ENCODE assay signal across 8 cellular contexts in the genomic region with DNA sequence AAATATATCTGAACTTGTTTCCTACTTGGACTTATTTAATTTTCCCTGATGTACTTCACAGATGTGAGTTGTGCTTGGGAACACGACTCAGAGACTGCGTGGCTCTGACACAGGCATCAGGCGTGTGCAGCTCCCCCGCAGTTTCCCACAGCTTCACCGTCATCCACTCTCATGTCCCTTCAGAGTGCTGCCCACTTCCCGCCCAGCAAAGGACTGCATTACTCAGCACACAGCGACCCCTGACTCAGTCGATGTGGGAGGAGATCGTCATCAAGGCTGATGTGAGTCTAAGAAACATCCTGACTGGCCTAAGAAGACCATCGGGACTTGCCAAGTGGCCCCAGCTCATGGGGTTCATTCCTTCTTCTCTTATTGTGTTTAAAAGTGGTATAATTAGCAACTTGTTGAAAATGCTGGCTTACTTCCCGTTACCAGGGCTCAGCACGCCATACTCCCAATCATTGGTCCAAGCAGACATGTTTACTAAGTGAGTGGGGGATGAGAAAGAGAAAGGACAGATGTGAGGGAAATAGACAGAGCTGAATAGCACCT.
DNase-seq lines count a peak whose midpoint lies in the region; ATAC-seq and FAIRE-seq lines count a peak whose summit lies in the region.

No MANE protein-coding gene starts in this region.

- DNase-seq in HS-5 (ENCODE audit: low read depth) = peak; percentile 94
- peak; percentile 55 for DNase-seq in activated T-cell treated with anti-CD3 and anti-CD28 coated beads for 4 hours
- peak; percentile 83 for DNase-seq in left cardiac atrium
- DNase-seq in stimulated activated CD4-positive, alpha-beta T cell treated with anti-CD3 and anti-CD28 coated beads, Interleukin-1b, Interleukin-23, amount 100 ng/mL, for 24 hours (ENCODE audit: low read depth in 4 of 4, low spot score in 1 of 4) = peak; percentile 38 to 72 (median 50)
- no peak for DNase-seq in small intestine
- DNase-seq in Karpas-422 = no peak

- no peaks in the 10 kb centered on the region for H3K9me2 ChIP-seq in Karpas-422 (replicated peaks; ENCODE audit: insufficient read depth, low read length)

- no peaks in the 10 kb centered on the region for H3K79me2 ChIP-seq in Karpas-422 (ENCODE audit: low read length)

- H3K27me3 ChIP-seq in small intestine (ENCODE audit: control insufficient read depth in 2 of 2, insufficient read depth in 2 of 2, low read length in 2 of 2) (no peaks in the 10 kb centered on the region), Karpas-422 (ENCODE audit: low read length) (0 out of 2 replicates have a peak, but pooled peaks cover 2% of the 10 kb centered on the region)

- no peaks in the 10 kb centered on the region for H4K20me1 ChIP-seq in Karpas-422 (ENCODE audit: insufficient read depth, low read depth, low read length)

- peak; percentile 89 to 94 for ATAC-seq in left cardiac atrium
- ATAC-seq in GM21381 (IDR thresholded peaks at IDR 0.05; ENCODE audit: unreplicated experiment) = no peak
- no peak for ATAC-seq in GM19328 (IDR thresholded peaks at IDR 0.05; ENCODE audit: unreplicated experiment)

- WGBS in small intestine, 3 donors = 59 to 83% (median 73%) methylated on average over 12 of the region's 12 CpGs

- H3K36me3 ChIP-seq in small intestine (ENCODE audit: control insufficient read depth in 2 of 2, insufficient read depth in 2 of 2, low read length in 2 of 2) = no peaks in the 10 kb centered on the region
- H3K36me3 ChIP-seq in Karpas-422 (ENCODE audit: insufficient read depth, low read length) = no peaks in the 10 kb centered on the region

- H3K4me1 ChIP-seq in small intestine (ENCODE audit: control insufficient read depth in 2 of 2, insufficient read depth in 1 of 2, low read depth in 1 of 2, low read length in 1 of 2) = no peaks in the 10 kb centered on the region
- no peaks in the 10 kb centered on the region; the same call in 1 of the 2 replicates for H3K4me1 ChIP-seq in Karpas-422 (ENCODE audit: low read length)

- intact Hi-C loops in left cardiac atrium (cut with DNase I) = no loop called here

- no peak overlapping the region for H3K9ac ChIP-seq in Karpas-422 (ENCODE audit: low read length)

- H3K27ac ChIP-seq in small intestine (ENCODE audit: low read depth in 1 of 2, low read length in 1 of 2) (peak overlapping the region in 1 of 2 donors; percentile 34), Karpas-422 (ENCODE audit: low read length) (no peak overlapping the region)

- H3K4me3 ChIP-seq in small intestine (ENCODE audit: low read depth in 1 of 2, low read length in 2 of 2) = no peak overlapping the region
- no peak overlapping the region for H3K4me3 ChIP-seq in Karpas-422 (ENCODE audit: low read length)

- FAIRE-seq in small intestine (lab: Jason Lieb, UNC) = no peak

- H2AFZ ChIP-seq in Karpas-422 (ENCODE audit: low read length) = no peak overlapping the region

- H3K9me3 ChIP-seq in small intestine (ENCODE audit: control insufficient read depth, low read depth) (no peaks in the 10 kb centered on the region), Karpas-422 (ENCODE audit: low read length) (no peaks in the 10 kb centered on the region)

- H3K4me2 ChIP-seq in Karpas-422 (ENCODE audit: low read depth, low read length, poor library complexity, severe bottlenecking) = no peak overlapping the region

Comparison
In these comparisons a context has a peak if more than half of its experiments do, and no peak if none do; other contexts are left out.
1. DNase-seq: peak in HS-5 (single experiment), activated T-cell treated with anti-CD3 and anti-CD28 coated beads for 4 hours (single experiment), left cardiac atrium (single experiment) and stimulated activated CD4-positive, alpha-beta T cell treated with anti-CD3 and anti-CD28 coated beads, Interleukin-1b, Interleukin-23, amount 100 ng/mL, for 24 hours (4 of 4); none in small intestine (single experiment) and Karpas-422 (single experiment).
2. ATAC-seq: peak in left cardiac atrium (2 of 2); none in GM21381 (single experiment) and GM19328 (single experiment).